Comparison of ENCODE assay signal across 22 cellular contexts in the genomic region with DNA sequence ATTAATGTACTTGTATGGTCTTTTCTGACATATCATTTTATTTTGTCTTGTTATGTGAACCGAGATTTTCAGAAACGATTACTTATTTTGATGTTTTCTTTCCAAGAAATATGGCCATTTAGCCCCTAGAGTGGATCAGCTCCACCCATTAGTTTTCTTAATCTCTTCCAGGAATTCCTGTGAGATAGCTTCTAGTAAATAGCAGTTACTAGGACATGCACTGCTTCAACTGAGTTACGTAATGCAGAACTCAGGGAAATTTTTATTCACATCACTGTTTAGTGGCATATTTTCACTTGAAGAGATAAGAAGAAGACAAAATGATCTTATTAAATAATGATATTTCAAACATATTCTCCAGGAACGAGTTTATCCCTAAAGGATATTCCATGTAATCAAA.
"Had no signal": no experiment of that assay in that cellular context is flagged by ENCODE, and none has a peak within 500 bp of the region (broad histone marks: within the 10 kb centered on the region; RNA-seq: fewer than 3 reads in every experiment).

No MANE protein-coding gene starts in this region.

- H3K27ac Mint-ChIP-seq: IgD-negative memory B cell had no signal

- H3K27me3 ChIP-seq: Peyer's patch had no signal

- H3K27ac ChIP-seq: HL-60, KMS-11, PC-9, Peyer's patch had no signal

- H3K4me3 ChIP-seq: K562, PC-9, Peyer's patch had no signal

- H3K4me1 ChIP-seq: Peyer's patch had no signal

- H3K4me3 Mint-ChIP-seq: IgD-negative memory B cell had no signal

- DNase-seq: Kasumi-1, MM.1S, NCI-H1092 treated with DMSO at 0.1 percent for 48 hours, NCI-H1436, NCI-H187, NCI-H2029, NCI-H2081 treated with DMSO at 0.1 percent for 48 hours, NCI-H2171, NCI-H226, NCI-H446, NCI-H510A, NCI-H524 treated with DMSO at 0.1 percent for 48 hours, NCI-H69, NCI-H774, PC-9, Peyer's patch, SHP77, SK-N-SH had no signal

- H3K9me3 ChIP-seq: Peyer's patch, SK-N-SH had no signal

- H3K36me3 Mint-ChIP-seq: IgD-negative memory B cell had no signal

- ATAC-seq: K562 had no signal

- H3K27me3 Mint-ChIP-seq: IgD-negative memory B cell had no signal

- H3K36me3 ChIP-seq: Peyer's patch had no signal
